ENCODE assay signal across 32 cellular contexts in the genomic region with DNA sequence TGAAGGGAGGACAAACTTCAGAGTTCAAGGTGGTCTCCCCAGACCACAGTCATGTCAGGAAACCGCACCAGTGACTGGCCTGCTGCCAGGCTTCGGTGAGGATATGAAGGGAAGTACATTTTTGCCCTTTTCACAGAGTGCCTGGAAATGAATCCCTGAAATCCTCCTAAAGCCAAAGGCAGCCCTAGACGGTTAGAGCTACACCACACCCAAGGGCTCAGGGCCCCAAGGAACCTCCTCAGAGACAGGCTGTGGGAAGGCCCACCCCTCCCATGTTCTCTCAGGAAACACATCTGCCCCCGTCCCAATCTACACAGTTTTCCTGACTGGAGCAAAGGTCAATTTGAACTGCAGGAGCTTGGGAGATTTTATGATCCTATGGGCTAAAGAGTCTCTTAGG. TPM values are rescaled to one million over a fixed set of nuclear protein-coding genes. Genes with fewer than 3 reads are reported as not detected.
DNase-seq lines count a peak whose midpoint lies in the region; ATAC-seq and TF ChIP-seq lines count a peak whose summit lies in the region.
"Had no signal": no experiment of that assay in that cellular context is flagged by ENCODE, and none has a peak within 500 bp of the region (broad histone marks: within the 10 kb centered on the region; RNA-seq: fewer than 3 reads in every experiment).

No MANE protein-coding gene starts in this region.

- 20% methylated on average over 1 of the region's 4 CpGs; no CpG with 5 or more reads in 1 of the 2 donors for WGBS in gastroesophageal sphincter (ENCODE audit: low coverage in 1 of 2), 2 donors
- WGBS in right lobe of liver (ENCODE audit: insufficient coverage, low coverage, low lambda C conversion rate, missing lambda C conversion rate) = 0% methylated on average over 2 of the region's 4 CpGs
- whole genome bisulfite sequencing in GM23248 (ENCODE audit: low coverage in 1 of 2, low lambda C conversion rate in 2 of 2, missing lambda C conversion rate in 2 of 2), 2 experiments = 2 to 5% methylated on average over 4 of the region's 4 CpGs

- H3K4me3 ChIP-seq in right atrium auricular region = no peak overlapping the region
- H3K4me3 ChIP-seq in gastroesophageal sphincter = no peak overlapping the region
- no peak overlapping the region for H3K4me3 ChIP-seq in right lobe of liver
- no peak overlapping the region for H3K4me3 ChIP-seq in gastrocnemius medialis
- H3K4me3 ChIP-seq in GM23248 = no peak overlapping the region
- H3K4me3 ChIP-seq: esophagus muscularis mucosa, GM23338, testis had no signal

- no peak for TF ChIP-seq EP300 in gastroesophageal sphincter (IDR thresholded peaks at IDR 0.05)

- H3K9me2 ChIP-seq in GM23248 (ENCODE audit: insufficient read depth) = no peaks in the 10 kb centered on the region

- intact Hi-C loops in Right ventricle myocardium inferior (cut with DNase I) = no loop called here
- intact Hi-C loops in right lobe of liver (cut with DNase I) = no loop called here
- intact Hi-C loops in gastrocnemius medialis (cut with DNase I; ENCODE audit: low total_unique reads) = no loop called here

- no peak for TF ChIP-seq POLR2A in gastroesophageal sphincter (IDR thresholded peaks at IDR 0.05)
- no peak for TF ChIP-seq POLR2A in right lobe of liver (IDR thresholded peaks at IDR 0.05)
- no peak for TF ChIP-seq POLR2A in gastrocnemius medialis (IDR thresholded peaks at IDR 0.05)

- H3K9me3 ChIP-seq in right atrium auricular region (no peaks in the 10 kb centered on the region), gastroesophageal sphincter (no peaks in the 10 kb centered on the region), right lobe of liver (no peaks in the 10 kb centered on the region), gastrocnemius medialis (no peaks in the 10 kb centered on the region), GM23248 (ENCODE audit: low read depth) (no peaks in the 10 kb centered on the region)
- H3K9me3 ChIP-seq: esophagus muscularis mucosa, testis had no signal

- no peak overlapping the region for H2AFZ ChIP-seq in GM23248
- H2AFZ ChIP-seq: GM23338 had no signal

- no peak overlapping the region for H3K4me2 ChIP-seq in GM23248 (ENCODE audit: unreplicated experiment)
- H3K4me2 ChIP-seq: GM23338 had no signal

- H3K4me1 ChIP-seq in right atrium auricular region (no peaks in the 10 kb centered on the region), gastroesophageal sphincter (no peaks in the 10 kb centered on the region), right lobe of liver (peaks cover 0 to 9% (median 1%) of the 10 kb centered on the region in 4 donors), gastrocnemius medialis (no peaks in the 10 kb centered on the region), GM23248 (ENCODE audit: insufficient read depth) (no peaks in the 10 kb centered on the region)
- H3K4me1 ChIP-seq: esophagus muscularis mucosa, testis had no signal

- ATAC-seq in Right ventricle myocardium inferior = peak; percentile 31
- ATAC-seq in gastroesophageal sphincter = peak; percentile 41
- ATAC-seq in right lobe of liver = peak; percentile 22 to 54 (median 40)
- no peak for ATAC-seq in gastrocnemius medialis
- ATAC-seq: activated T-helper 17 cell treated with anti-CD3 and anti-CD28 coated beads, Interleukin-2, amount 50 U/mL, for 72 hours; GM23338; stimulated activated naive B cell treated with anti-CD40 and anti-IgM and Interleukin-4, amounts not matched to agents 10 μg/mL and 1 μg/mL and 100 μg/mL, for 72 hours had no signal

- H3K79me2 ChIP-seq in GM23248 (ENCODE audit: insufficient read depth) = no peaks in the 10 kb centered on the region

- H3K36me3 ChIP-seq in right atrium auricular region (no peaks in the 10 kb centered on the region), gastroesophageal sphincter (no peaks in the 10 kb centered on the region), right lobe of liver (no peaks in the 10 kb centered on the region), gastrocnemius medialis (no peaks in the 10 kb centered on the region), GM23248 (ENCODE audit: low read depth) (no peaks in the 10 kb centered on the region)
- H3K36me3 ChIP-seq: esophagus muscularis mucosa had no signal

- H3K27ac ChIP-seq in right atrium auricular region (no peak overlapping the region), gastroesophageal sphincter (no peak overlapping the region), right lobe of liver (no peak overlapping the region), gastrocnemius medialis (no peak overlapping the region), GM23248 (no peak overlapping the region)
- H3K27ac ChIP-seq: esophagus muscularis mucosa, HL-60, VCaP had no signal

- no peaks in the 10 kb centered on the region for H3K27me3 ChIP-seq in right atrium auricular region
- H3K27me3 ChIP-seq in gastroesophageal sphincter = peaks cover 5% of the 10 kb centered on the region
- no peaks in the 10 kb centered on the region for H3K27me3 ChIP-seq in right lobe of liver
- H3K27me3 ChIP-seq in gastrocnemius medialis = no peaks in the 10 kb centered on the region
- peaks cover 17% of the 10 kb centered on the region; the same call in 1 of the 2 replicates for H3K27me3 ChIP-seq in GM23248 (replicated peaks; ENCODE audit: insufficient read depth)
- H3K27me3 ChIP-seq: esophagus muscularis mucosa, testis had no signal

- in situ Hi-C loops in gastrocnemius medialis (cut with MboI; ENCODE audit: low sequenced_read_pairs in 4 of 4) (no loop called here), GM23248 (cut with MboI) (no loop called here)

- TF ChIP-seq CTCF in right atrium auricular region (IDR thresholded peaks at IDR 0.05) (no peak), gastroesophageal sphincter (IDR thresholded peaks at IDR 0.05) (no peak), right lobe of liver (IDR thresholded peaks at IDR 0.05) (no peak), gastrocnemius medialis (IDR thresholded peaks at IDR 0.05 in 4 of 5, conservative IDR thresholded peaks at IDR 0.05 in 1 of 5) (no peak)

- no peaks in the 10 kb centered on the region for H3F3A ChIP-seq in GM23248 (ENCODE audit: insufficient read depth)

- DNase-seq in Right ventricle myocardium inferior (ENCODE audit: missing footprints) (peak; percentile 63), right atrium auricular region (ENCODE audit: low spot score) (no peak), right lobe of liver (peak in 1 of 3 donors; percentile 37), gastrocnemius medialis (no peak), GM23248 (no peak), COLO668 (lab: John Stamatoyannopoulos, UW; ENCODE audit: unreplicated experiment) (no peak)
- no peak for DNase-seq in stimulated activated CD4-positive, alpha-beta T cell treated with anti-CD3 and anti-CD28 coated beads, Interleukin-12 subunit alpha, Interleukin-12 subunit beta, amount 100 ng/mL, for 4 hours
- DNase-seq: activated CD4-positive, alpha-beta T cell treated with anti-CD3 and anti-CD28 coated beads, Interleukin-2, amount 10 ng/mL, durations not matched to agents 24 days and 14 days; cerebellar nuclear complex; COR-L47; effector memory CD4-positive, alpha-beta T cell; NCI-H146; NCI-H524; nephron progenitor cell; NK-92 treated with Interleukin-12 subunit alpha and Interleukin-12 subunit beta, amount 100 ng/mL, for 24 hours; stimulated activated CD4-positive, alpha-beta T cell treated with anti-CD3 and anti-CD28 coated beads, Interleukin-2, amount 100 ng/mL, for 48 hours; stimulated activated naive B cell treated with anti-CD40 and anti-IgM and Interleukin-4, amounts not matched to agents 10 μg/mL and 1 μg/mL and 100 μg/mL, for 72 hours; testis had no signal

- no peaks in the 10 kb centered on the region for H4K20me1 ChIP-seq in GM23248 (ENCODE audit: insufficient read depth)

- H3K9ac ChIP-seq in GM23248 = no peak overlapping the region

RNA-seq across cellular contexts. Expression of gene RNASE1, which starts 9.3 kb away (rescaled TPM):
- total RNA-seq in Right ventricle myocardium inferior (373 TPM), right atrium auricular region (100 to 1,000 TPM; 230 to 343 TPM), gastroesophageal sphincter (100 to 1,000 TPM in 3 of 4 donors, 10 to 100 TPM in 1; 87.2 to 780 (median 336) TPM), right lobe of liver (100 to 1,000 TPM in 1 of 6 experiments, 10 to 100 TPM in 5; 20.1 to 106 (median 34.1) TPM), gastrocnemius medialis (100 to 1,000 TPM; 157 to 198 (median 190) TPM)
- total RNA-seq in GM23248 (2014; rRNA removed; shearing (Covaris generic)) = not detected in 2 replicates
- polyA plus RNA-seq in GM23248 (2016; fragmentation: Nextera tagmentation; extraction: Ambion mirVana) = not detected in 2 replicates
- total RNA-seq: A172; activated CD4-positive, alpha-beta T cell treated with anti-CD3 and anti-CD28 coated beads, Interleukin-2, amount 10 ng/mL, durations not matched to agents 24 days and 14 days; kidney epithelial cell; MCF 10A had no signal
- polyA plus RNA-seq: IgD-negative memory B cell had no signal

RNA-seq across cellular contexts. Expression of gene RNASE6, which starts 30.9 kb away (rescaled TPM):
- 8.3 TPM for total RNA-seq in Right ventricle myocardium inferior
- 10 to 100 TPM in 1 of 2 donors, 1 to 10 TPM in 1; 6.6 to 10.9 TPM for total RNA-seq in right atrium auricular region
- total RNA-seq in gastroesophageal sphincter = 10 to 100 TPM in 1 of 4 donors, 1 to 10 TPM in 3; 4.0 to 22.5 (median 6.5) TPM
- 1 to 10 TPM; 2.3 to 7.9 (median 4.0) TPM for total RNA-seq in right lobe of liver
- 1 to 10 TPM in 3 of 4 donors, under 1 TPM in 1; 0.61 to 5.9 (median 4.8) TPM for total RNA-seq in gastrocnemius medialis
- not detected in 2 replicates for total RNA-seq in GM23248 (2014; rRNA removed; shearing (Covaris generic))
- not detected in 2 replicates for polyA plus RNA-seq in GM23248 (2016; fragmentation: Nextera tagmentation; extraction: Ambion mirVana)
- total RNA-seq: A172, kidney epithelial cell, MCF 10A had no signal
- polyA plus RNA-seq: GM23338 had no signal

RNA-seq across cellular contexts. Expression of gene EDDM3B, which starts 43.8 kb away (rescaled TPM):
- total RNA-seq in Right ventricle myocardium inferior = not detected
- total RNA-seq in right atrium auricular region = not detected
- not detected for total RNA-seq in gastroesophageal sphincter
- not detected for total RNA-seq in right lobe of liver
- total RNA-seq in gastrocnemius medialis = not detected
- total RNA-seq in GM23248 (2014; rRNA removed; shearing (Covaris generic)) = not detected in 2 replicates
- polyA plus RNA-seq in GM23248 (2016; fragmentation: Nextera tagmentation; extraction: Ambion mirVana) = not detected in 2 replicates
- total RNA-seq: A172; activated CD4-positive, alpha-beta T cell treated with anti-CD3 and anti-CD28 coated beads, Interleukin-2, amount 10 ng/mL, durations not matched to agents 24 days and 14 days; activated T-helper 17 cell treated with anti-CD3 and anti-CD28 coated beads, Interleukin-2, amount 50 U/mL, for 72 hours; esophagus muscularis mucosa; frontal cortex; GM23338; kidney epithelial cell; MCF 10A; mesothelial cell of epicardium; posterior vena cava; skeletal muscle tissue; testis had no signal
- polyA plus RNA-seq: GM23338, IgD-negative memory B cell had no signal

Comparison
In these comparisons a context has a peak if more than half of its experiments do, and no peak if none do; other contexts are left out.
1. ATAC-seq: peak in Right ventricle myocardium inferior (single experiment), gastroesophageal sphincter (single experiment) and right lobe of liver (4 of 4); none in gastrocnemius medialis (0 of 2).
2. RNA of gene RNASE1, which starts 9.3 kb away (total RNA-seq): 87.2 to 780 TPM in gastroesophageal sphincter, 373 TPM in Right ventricle myocardium inferior (single experiment), 230 to 343 TPM in right atrium auricular region, 157 to 198 TPM in gastrocnemius medialis and 20.1 to 106 TPM in right lobe of liver; not detected in GM23248; every median in the first group is over 10 times any median in the second.